21 cellular contexts compared by ENCODE assay signal in genomic region chr11:7088921-7089320, GRCh38. TPM values are rescaled to one million over a fixed set of nuclear protein-coding genes. Genes with fewer than 3 reads are reported as not detected.
"Had no signal": no experiment of that assay in that cellular context is flagged by ENCODE, and none has a peak within 500 bp of the region (broad histone marks: within the 10 kb centered on the region; RNA-seq: fewer than 3 reads in every experiment).

TSS of gene RBMXL2 (plus strand) at chr11:7088998. CDS start at chr11:7089121, 123 bp downstream.

- H3K4me1 ChIP-seq: gastrocnemius medialis, transverse colon had no signal

- H3K4me1 Mint-ChIP-seq: activated naive CD8-positive, alpha-beta T cell treated with anti-CD3 and anti-CD28 coated beads, Interleukin-2, amount 10 ng/mL, durations not matched to agents 7 days and 5 days; nephron had no signal

- ATAC-seq: gastrocnemius medialis had no signal

- H3K4me3 ChIP-seq: coronary artery, gastrocnemius medialis, transverse colon had no signal

- H3K27ac ChIP-seq: coronary artery, gastrocnemius medialis, transverse colon had no signal

- H3K27me3 ChIP-seq: gastrocnemius medialis, transverse colon had no signal

- H3K9me3 Mint-ChIP-seq: activated CD4-positive, alpha-beta memory T cell treated with anti-CD3 and anti-CD28 coated beads for 36 hours; activated naive CD8-positive, alpha-beta T cell treated with anti-CD3 and anti-CD28 coated beads, Interleukin-2, amount 10 ng/mL, durations not matched to agents 7 days and 5 days; nephron had no signal

- DNase-seq: activated CD4-positive, alpha-beta memory T cell treated with anti-CD3 and anti-CD28 coated beads for 36 hours; activated CD4-positive, alpha-beta T cell treated with anti-CD3 and anti-CD28 coated beads for 4 hours; activated naive CD4-positive, alpha-beta T cell treated with Interleukin-2 at 50 U/mL for 16 hours; activated naive CD8-positive, alpha-beta T cell treated with anti-CD3 and anti-CD28 coated beads, Interleukin-2, amount 10 ng/mL, durations not matched to agents 7 days and 5 days; activated T-cell treated with anti-CD3 and anti-CD28 coated beads for 4 hours; caudate nucleus; erythroblast; gastrocnemius medialis; head of caudate nucleus; midbrain; nucleus accumbens; stimulated activated CD4-positive, alpha-beta T cell treated with anti-CD3 and anti-CD28 coated beads, Interleukin-12 subunit alpha, Interleukin-12 subunit beta, amount 100 ng/mL, for 4 hours; stimulated activated CD4-positive, alpha-beta T cell treated with anti-CD3 and anti-CD28 coated beads, Interleukin-2, amount 100 ng/mL, for 24 hours; stimulated activated naive CD4-positive, alpha-beta T cell treated with Interleukin-2 at 50 U/mL for 16 hours; substantia nigra; transverse colon had no signal

- H3K9me3 ChIP-seq: gastrocnemius medialis, transverse colon had no signal

- H3K27ac Mint-ChIP-seq: activated CD4-positive, alpha-beta memory T cell treated with anti-CD3 and anti-CD28 coated beads for 36 hours; activated naive CD8-positive, alpha-beta T cell treated with anti-CD3 and anti-CD28 coated beads, Interleukin-2, amount 10 ng/mL, durations not matched to agents 7 days and 5 days; nephron had no signal

- H3K36me3 ChIP-seq: gastrocnemius medialis, transverse colon had no signal

- H3K4me3 Mint-ChIP-seq: activated CD4-positive, alpha-beta memory T cell treated with anti-CD3 and anti-CD28 coated beads for 36 hours; activated naive CD8-positive, alpha-beta T cell treated with anti-CD3 and anti-CD28 coated beads, Interleukin-2, amount 10 ng/mL, durations not matched to agents 7 days and 5 days; nephron had no signal

RNA-seq across cellular contexts. Expression of gene RBMXL2, which starts in this region (rescaled TPM):
- total RNA-seq: activated CD4-positive, alpha-beta memory T cell treated with anti-CD3 and anti-CD28 coated beads for 36 hours; activated naive CD8-positive, alpha-beta T cell treated with anti-CD3 and anti-CD28 coated beads, Interleukin-2, amount 10 ng/mL, durations not matched to agents 7 days and 5 days; gastrocnemius medialis; lung microvascular endothelial cell; renal cortical epithelial cell; SK-MEL-5 had no signal
